ENCODE assay signal across 8 cellular contexts in the genomic region with DNA sequence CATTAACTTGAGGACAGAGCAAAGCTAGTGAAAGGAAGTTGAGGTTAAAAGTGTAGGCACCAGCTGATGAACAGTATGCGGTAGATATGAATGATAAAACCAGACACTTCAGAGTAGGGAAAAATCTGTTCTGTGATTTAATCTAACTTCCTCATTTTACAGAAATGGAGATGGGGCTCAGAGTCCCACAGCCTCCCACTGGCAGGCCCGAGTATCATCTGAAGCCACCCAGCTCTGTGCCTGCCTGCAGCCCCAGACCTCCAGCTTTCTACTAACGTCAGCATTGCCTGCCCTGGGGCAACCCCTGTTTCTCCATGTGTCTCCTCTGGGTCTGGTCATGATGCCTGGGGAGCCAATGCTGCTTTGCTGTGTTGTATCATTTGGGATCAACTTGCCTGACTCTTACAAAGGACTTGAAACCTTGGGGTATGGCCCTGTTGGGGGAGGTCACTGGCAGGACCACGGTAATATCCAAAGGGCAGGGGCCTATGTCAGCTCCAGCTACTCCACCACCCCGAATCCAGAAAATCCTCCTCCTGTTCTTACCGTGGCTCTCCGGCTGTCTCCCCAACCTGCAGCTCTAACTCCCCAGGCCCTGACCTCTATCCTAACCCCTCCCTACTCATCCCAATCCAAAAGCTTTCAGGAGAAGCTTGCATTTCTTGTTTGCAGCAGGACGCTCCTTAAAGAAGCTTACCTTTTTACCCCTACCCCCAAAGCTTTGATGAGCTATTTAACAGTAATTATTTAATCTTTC. TPM values are rescaled to one million over a fixed set of nuclear protein-coding genes. Genes with fewer than 3 reads are reported as not detected.
A peak's percentile ranks its signal among the peaks of the same experiment; 100 is the strongest.
DNase-seq lines count a peak whose midpoint lies in the region; ATAC-seq and TF ChIP-seq lines count a peak whose summit lies in the region.

No MANE protein-coding gene starts in this region.

- peak overlapping the region; percentile 64 for H3K4me2 ChIP-seq in BLaER1

- H3K9ac ChIP-seq in BLaER1, result no peak overlapping the region
- H3K9ac ChIP-seq in colonic mucosa (ENCODE audit: low read depth in 2 of 2, low read length in 2 of 2), result no peak overlapping the region

- TF ChIP-seq POLR2A in testis (IDR thresholded peaks at IDR 0.05), result no peak

- peak overlapping the region; percentile 51 for H3K27ac ChIP-seq in BLaER1
- no peak overlapping the region for H3K27ac ChIP-seq in colonic mucosa
- no peak overlapping the region for H3K27ac ChIP-seq in testis

- H3K4me1 ChIP-seq in BLaER1, result peaks cover 17% of the 10 kb centered on the region
- H3K4me1 ChIP-seq in colonic mucosa, result no peaks in the 10 kb centered on the region
- no peaks in the 10 kb centered on the region for H3K4me1 ChIP-seq in testis

- intact Hi-C loops in posterior vena cava (cut with DNase I), result no loop called here
- intact Hi-C loops in colonic mucosa (cut with DNase I), result no loop called here
- intact Hi-C loops in testis (cut with DNase I; ENCODE audit: low total_unique reads), result no loop called here

- H3K4me3 ChIP-seq in BLaER1 (no peak overlapping the region), colonic mucosa (no peak overlapping the region), testis (no peak overlapping the region)

- peaks cover 15% of the 10 kb centered on the region for H3K9me3 ChIP-seq in BLaER1
- no peaks in the 10 kb centered on the region for H3K9me3 ChIP-seq in colonic mucosa
- H3K9me3 ChIP-seq in testis, result no peaks in the 10 kb centered on the region

- WGBS in testis, 2 donors, result 58 to 73% methylated on average over 7 to 8 of the region's 8 CpGs

- ATAC-seq in GM19328 (IDR thresholded peaks at IDR 0.05; ENCODE audit: unreplicated experiment) (peak; percentile 88), HG03159 (IDR thresholded peaks at IDR 0.05; ENCODE audit: unreplicated experiment) (peak; percentile 92)

- TF ChIP-seq CTCF in colonic mucosa (IDR thresholded peaks at IDR 0.05) (no peak), testis (IDR thresholded peaks at IDR 0.05) (no peak)

- no peaks in the 10 kb centered on the region for H3K27me3 ChIP-seq in BLaER1
- H3K27me3 ChIP-seq in colonic mucosa, result no peaks in the 10 kb centered on the region
- H3K27me3 ChIP-seq in testis, result no peaks in the 10 kb centered on the region

- H3K36me3 ChIP-seq in BLaER1, result no peaks in the 10 kb centered on the region
- H3K36me3 ChIP-seq in colonic mucosa, result no peaks in the 10 kb centered on the region
- H3K36me3 ChIP-seq in testis (ENCODE audit: low read depth, missing control alignments), result no peaks in the 10 kb centered on the region

- peak; percentile 22 to 35 for DNase-seq in activated CD4-positive, alpha-beta T cell treated with anti-CD3 and anti-CD28 coated beads, Interleukin-2, amount 50 U/mL, for 48 hours
- DNase-seq in posterior vena cava (ENCODE audit: low spot score) (no peak), DMS114 treated with DMSO at 0.1 percent for 48 hours (lab: John Stamatoyannopoulos, UW; ENCODE audit: unreplicated experiment) (no peak), colonic mucosa (no peak), testis (no peak)

- no peaks in the 10 kb centered on the region for H4K20me1 ChIP-seq in BLaER1

RNA-seq across cellular contexts. Expression of a gene that starts 56.2 kb away (rescaled TPM):
- total RNA-seq in posterior vena cava, result not detected
- total RNA-seq in colonic mucosa, result not detected
- not detected for total RNA-seq in testis
- 1.6 TPM for polyA plus RNA-seq in testis (ENCODE audit: insufficient read depth, low read depth, low replicate concordance)

Comparison
In these comparisons a context has a peak if more than half of its experiments do, and no peak if none do; other contexts are left out.
1. DNase-seq: peak in activated CD4-positive, alpha-beta T cell treated with anti-CD3 and anti-CD28 coated beads, Interleukin-2, amount 50 U/mL, for 48 hours (2 of 2); none in posterior vena cava (single experiment), DMS114 treated with DMSO at 0.1 percent for 48 hours (single experiment), colonic mucosa (single experiment) and testis (single experiment).